ENCODE assay signal across 9 cellular contexts in the genomic region with DNA sequence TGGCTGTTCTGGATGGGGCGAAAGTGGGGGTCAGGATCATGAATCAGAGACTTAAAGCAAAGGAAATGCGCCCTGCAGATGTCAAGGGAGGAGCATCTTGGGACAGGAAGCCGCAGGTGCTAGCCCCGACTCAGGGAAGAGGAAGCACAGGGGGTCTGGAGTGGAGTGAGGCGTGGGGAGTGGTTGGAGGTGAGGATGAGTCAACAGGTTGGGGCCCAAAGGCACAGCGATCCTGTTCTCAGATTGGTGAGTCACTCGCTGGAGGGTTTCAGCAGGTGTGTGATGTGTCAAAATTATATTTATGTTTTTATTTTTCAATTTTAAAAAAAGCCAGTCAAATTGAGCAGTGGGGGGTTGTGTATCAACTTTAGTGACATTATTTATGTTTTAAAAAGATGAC. TPM values are rescaled to one million over a fixed set of nuclear protein-coding genes. Genes with fewer than 3 reads are reported as not detected.
DNase-seq lines count a peak whose midpoint lies in the region; ATAC-seq and TF ChIP-seq lines count a peak whose summit lies in the region.
"Had no signal": no experiment of that assay in that cellular context is flagged by ENCODE, and none has a peak within 500 bp of the region (broad histone marks: within the 10 kb centered on the region; RNA-seq: fewer than 3 reads in every experiment).

No MANE protein-coding gene starts in this region.

- peaks cover 40% of the 10 kb centered on the region for H3K4me1 Mint-ChIP-seq in activated CD4-positive, alpha-beta T cell treated with anti-CD3 and anti-CD28 coated beads, Interleukin-2, amount 10 ng/mL, durations not matched to agents 7 days and 5 days
- H3K4me1 Mint-ChIP-seq: neural crest cell had no signal

- H3K9me3 ChIP-seq in MM.1S (replicated peaks; ENCODE audit: insufficient read depth, low read length) (no peaks in the 10 kb centered on the region), gastrocnemius medialis (no peaks in the 10 kb centered on the region)

- peaks cover 7% of the 10 kb centered on the region; the same call in 1 of the 2 replicates for H3F3A ChIP-seq in MM.1S (ENCODE audit: insufficient read depth, low read length)

- CTCF ChIA-PET in activated CD4-positive, alpha-beta T cell treated with anti-CD3 and anti-CD28 coated beads, Interleukin-2, amount 10 ng/mL, durations not matched to agents 7 days and 5 days (lab: Charles Lee): no interaction called here

- H3K36me3 Mint-ChIP-seq in activated CD4-positive, alpha-beta T cell treated with anti-CD3 and anti-CD28 coated beads, Interleukin-2, amount 10 ng/mL, durations not matched to agents 7 days and 5 days (ENCODE audit: low read depth): no peaks in the 10 kb centered on the region

- H3K27me3 Mint-ChIP-seq in activated CD4-positive, alpha-beta T cell treated with anti-CD3 and anti-CD28 coated beads, Interleukin-2, amount 10 ng/mL, durations not matched to agents 7 days and 5 days: no peaks in the 10 kb centered on the region

- DNase-seq in MM.1S: peak; percentile 65
- peak; percentile 66 for DNase-seq in activated CD4-positive, alpha-beta T cell treated with anti-CD3 and anti-CD28 coated beads, Interleukin-2, amount 10 ng/mL, durations not matched to agents 7 days and 5 days
- peak; percentile 81 for DNase-seq in stimulated activated CD8-positive, alpha-beta memory T cell treated with anti-CD3 and anti-CD28 coated beads, Interleukin-4, amount 100 ng/mL, for 48 hours
- no peak for DNase-seq in OCI-M1 (lab: John Stamatoyannopoulos, UW)
- DNase-seq in gastrocnemius medialis: no peak

- intact Hi-C loops in gastrocnemius medialis (cut with DNase I; ENCODE audit: low total_unique reads): no loop called here

- peaks cover 11% of the 10 kb centered on the region for H3K79me2 ChIP-seq in MM.1S (ENCODE audit: low read length)

- no peaks in the 10 kb centered on the region for H4K20me1 ChIP-seq in MM.1S (ENCODE audit: insufficient read depth, low read length)

- POLR2A ChIA-PET in activated CD4-positive, alpha-beta T cell treated with anti-CD3 and anti-CD28 coated beads, Interleukin-2, amount 10 ng/mL, durations not matched to agents 7 days and 5 days (lab: Charles Lee): no interaction called here

- H3K9ac ChIP-seq in MM.1S (ENCODE audit: low read length): peak overlapping the region; percentile 67; the same call in 1 of the 2 replicates

- H3K27ac ChIP-seq in MM.1S (ENCODE audit: low read length): peak overlapping the region; percentile 66; the same call in 1 of the 2 replicates
- no peak overlapping the region for H3K27ac ChIP-seq in gastrocnemius medialis

- H3K27me3 ChIP-seq in MM.1S (replicated peaks; ENCODE audit: insufficient read depth, low read length) (no peaks in the 10 kb centered on the region), gastrocnemius medialis (no peaks in the 10 kb centered on the region)

- TF ChIP-seq POLR2A in gastrocnemius medialis (IDR thresholded peaks at IDR 0.05): no peak

- H3K27ac Mint-ChIP-seq in activated CD4-positive, alpha-beta T cell treated with anti-CD3 and anti-CD28 coated beads, Interleukin-2, amount 10 ng/mL, durations not matched to agents 7 days and 5 days: peak overlapping the region; percentile 83

- TF ChIP-seq CTCF in MM.1S (IDR thresholded peaks at IDR 0.05; ENCODE audit: low read length) (no peak), gastrocnemius medialis (IDR thresholded peaks at IDR 0.05 in 4 of 5, conservative IDR thresholded peaks at IDR 0.05 in 1 of 5) (no peak)

- in situ Hi-C loops in gastrocnemius medialis (cut with MboI; ENCODE audit: low sequenced_read_pairs in 4 of 4): no loop called here

- H3K4me2 ChIP-seq in MM.1S (ENCODE audit: low read depth, low read length): peak overlapping the region; percentile 83

- H3K4me1 ChIP-seq in MM.1S (ENCODE audit: low read length): peaks cover 13% of the 10 kb centered on the region
- no peaks in the 10 kb centered on the region for H3K4me1 ChIP-seq in gastrocnemius medialis

- ATAC-seq in esophagus mucosa (peak; percentile 88), GM21737 (IDR thresholded peaks at IDR 0.05; ENCODE audit: unreplicated experiment) (no peak), GM18861 (IDR thresholded peaks at IDR 0.05; ENCODE audit: unreplicated experiment) (no peak), gastrocnemius medialis (no peak)

- no peaks in the 10 kb centered on the region for H3K36me3 ChIP-seq in MM.1S (replicated peaks; ENCODE audit: insufficient read depth, low read length)
- H3K36me3 ChIP-seq in gastrocnemius medialis: no peaks in the 10 kb centered on the region

- peak overlapping the region; percentile 43 for H3K4me3 Mint-ChIP-seq in activated CD4-positive, alpha-beta T cell treated with anti-CD3 and anti-CD28 coated beads, Interleukin-2, amount 10 ng/mL, durations not matched to agents 7 days and 5 days
- H3K4me3 Mint-ChIP-seq: neural crest cell had no signal

- no peaks in the 10 kb centered on the region for H3K9me3 Mint-ChIP-seq in activated CD4-positive, alpha-beta T cell treated with anti-CD3 and anti-CD28 coated beads, Interleukin-2, amount 10 ng/mL, durations not matched to agents 7 days and 5 days
- H3K9me3 Mint-ChIP-seq: neural crest cell had no signal

- H3K4me3 ChIP-seq in MM.1S (ENCODE audit: low read length) (peak overlapping the region; percentile 59), gastrocnemius medialis (no peak overlapping the region)

- peak overlapping the region; percentile 68 for H2AFZ ChIP-seq in MM.1S (ENCODE audit: low read length)

- no peaks in the 10 kb centered on the region for H3K9me2 ChIP-seq in MM.1S (replicated peaks; ENCODE audit: insufficient read depth, low read length)

RNA-seq across cellular contexts. Expression of a gene that starts 19.0 kb away (rescaled TPM):
- 1 to 10 TPM; 1.6 to 1.7 TPM for total RNA-seq in activated CD4-positive, alpha-beta T cell treated with anti-CD3 and anti-CD28 coated beads, Interleukin-2, amount 10 ng/mL, durations not matched to agents 7 days and 5 days
- not detected for total RNA-seq in esophagus mucosa
- not detected for total RNA-seq in gastrocnemius medialis

RNA-seq across cellular contexts. Expression of a gene that starts 59.0 kb away (rescaled TPM):
- 1,000 to 10,000 TPM; 1,606 to 1,644 TPM for total RNA-seq in activated CD4-positive, alpha-beta T cell treated with anti-CD3 and anti-CD28 coated beads, Interleukin-2, amount 10 ng/mL, durations not matched to agents 7 days and 5 days
- 1,684 TPM for total RNA-seq in esophagus mucosa
- 1,000 to 10,000 TPM; 1,471 to 2,243 (median 1,775) TPM for total RNA-seq in gastrocnemius medialis

Comparison
In these comparisons a context has a peak if more than half of its experiments do, and no peak if none do; other contexts are left out.
1. DNase-seq: peak in MM.1S (single experiment), activated CD4-positive, alpha-beta T cell treated with anti-CD3 and anti-CD28 coated beads, Interleukin-2, amount 10 ng/mL, durations not matched to agents 7 days and 5 days (single experiment) and stimulated activated CD8-positive, alpha-beta memory T cell treated with anti-CD3 and anti-CD28 coated beads, Interleukin-4, amount 100 ng/mL, for 48 hours (single experiment); none in OCI-M1 (single experiment) and gastrocnemius medialis (0 of 2).